ENCODE assay signal across 8 cellular contexts in the genomic region with DNA sequence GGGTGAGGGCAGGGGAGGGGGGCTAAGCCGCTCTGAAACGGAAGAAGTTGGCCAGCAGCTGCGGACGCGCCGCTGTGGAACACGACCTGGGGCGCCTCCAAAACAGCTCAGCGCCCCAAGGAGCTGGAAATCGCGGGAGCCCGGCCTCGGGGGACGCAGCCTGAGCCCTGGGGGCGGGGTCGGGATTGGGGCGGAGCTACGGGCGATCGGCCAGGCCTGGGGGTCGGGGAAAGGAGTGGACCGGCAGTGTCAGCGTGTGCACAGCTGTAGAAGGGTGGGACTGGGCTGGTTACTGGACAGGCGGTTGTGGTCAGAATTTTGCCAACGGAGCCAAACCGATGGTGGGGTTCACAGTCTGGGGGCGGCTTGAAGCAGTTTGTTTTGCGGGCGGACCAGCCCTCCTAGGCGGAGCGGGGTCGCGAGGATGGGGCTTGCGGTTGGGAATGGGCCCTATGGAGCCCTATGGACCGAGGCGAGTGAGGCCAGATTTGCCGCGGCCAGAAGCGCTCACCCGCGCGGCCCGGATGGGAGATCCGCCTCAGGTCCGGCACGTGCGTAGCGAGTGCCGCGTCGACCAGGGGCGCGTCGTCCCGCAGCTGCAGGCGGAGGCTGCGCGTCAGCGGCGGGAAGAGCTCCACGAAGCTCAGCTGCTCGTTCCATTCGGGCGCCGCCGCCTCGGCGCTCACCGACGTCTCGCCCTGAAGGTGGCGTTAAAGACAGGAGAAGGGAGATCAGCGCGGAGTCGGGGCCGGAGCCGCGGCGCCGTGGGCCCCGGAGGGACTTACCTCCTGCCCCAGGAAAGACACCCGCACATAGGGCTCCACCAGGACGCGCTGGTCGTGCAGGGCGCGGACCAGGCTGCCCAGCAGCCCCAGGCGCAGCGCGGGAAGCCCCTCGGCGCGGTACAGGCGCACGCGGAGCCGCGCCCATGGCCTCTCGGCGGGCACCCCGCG. TPM values are rescaled to one million over a fixed set of nuclear protein-coding genes. Genes with fewer than 3 reads are reported as not detected.
DNase-seq lines count a peak whose midpoint lies in the region; ATAC-seq and TF ChIP-seq lines count a peak whose summit lies in the region.

No MANE protein-coding gene starts in this region.

- DNase-seq in AG20443 (ENCODE audit: low spot score) = peak; percentile 86
- peak; percentile 72 for DNase-seq in NOMO-1 treated with DMSO at 0.1 percent for 48 hours (lab: John Stamatoyannopoulos, UW; ENCODE audit: unreplicated experiment)
- DNase-seq in activated T-cell treated with anti-CD3 and anti-CD28 coated beads, Interleukin-2, amount 50 U/mL, for 24 hours = peak; percentile 85
- no peak for DNase-seq in esophagus squamous epithelium (lab: John Stamatoyannopoulos, UW)
- DNase-seq in naive thymus-derived CD8-positive, alpha-beta T cell = peak; percentile 66 to 87 (median 74)
- DNase-seq in stimulated activated effector memory CD8-positive, alpha-beta T cell treated with anti-CD3 and anti-CD28 coated beads, Interleukin-12 subunit alpha, Interleukin-12 subunit beta, amount 100 ng/mL, for 72 hours (ENCODE audit: low spot score in 2 of 2) = peak; percentile 59 to 81

- H3K27ac Mint-ChIP-seq in activated T-cell treated with anti-CD3 and anti-CD28 coated beads, Interleukin-2, amount 50 U/mL, for 24 hours = peak overlapping the region; percentile 20
- peak overlapping the region in 4 of 10 donors; percentile 44 to 85 (median 62) for H3K27ac Mint-ChIP-seq in naive thymus-derived CD8-positive, alpha-beta T cell
- no peak overlapping the region for H3K27ac Mint-ChIP-seq in stimulated activated effector memory CD8-positive, alpha-beta T cell treated with anti-CD3 and anti-CD28 coated beads, Interleukin-12 subunit alpha, Interleukin-12 subunit beta, amount 100 ng/mL, for 72 hours

- no peak overlapping the region for H3K4me3 ChIP-seq in HEK293 (ENCODE audit: low read depth, low read length)
- peak overlapping the region; percentile 33 to 74 (median 44) for H3K4me3 ChIP-seq in esophagus squamous epithelium

- peak in 1 of 4 donors; percentile 7 for TF ChIP-seq POLR2A in esophagus squamous epithelium (IDR thresholded peaks at IDR 0.05)

- H3K36me3 ChIP-seq in HEK293 (ENCODE audit: control insufficient read depth in 2 of 2, insufficient read depth in 1 of 2, low read length in 2 of 2) = no peaks in the 10 kb centered on the region
- no peaks in the 10 kb centered on the region for H3K36me3 ChIP-seq in esophagus squamous epithelium

- H3K27ac ChIP-seq in HEK293 (ENCODE audit: extremely low read depth, low read depth, low read length) (no peak overlapping the region; the same call in 1 of the 2 replicates), esophagus squamous epithelium (peak overlapping the region in 3 of 4 donors; percentile 1 to 49 (median 20))

- H3K4me3 Mint-ChIP-seq in activated T-cell treated with anti-CD3 and anti-CD28 coated beads, Interleukin-2, amount 50 U/mL, for 24 hours = peak overlapping the region; percentile 69
- peak overlapping the region; percentile 74 to 86 (median 82) for H3K4me3 Mint-ChIP-seq in naive thymus-derived CD8-positive, alpha-beta T cell
- H3K4me3 Mint-ChIP-seq in stimulated activated effector memory CD8-positive, alpha-beta T cell treated with anti-CD3 and anti-CD28 coated beads, Interleukin-12 subunit alpha, Interleukin-12 subunit beta, amount 100 ng/mL, for 72 hours = peak overlapping the region; percentile 74

- WGBS in esophagus squamous epithelium, 2 donors = 0 to 3% methylated on average over 6 to 26 of the region's 102 CpGs

- H3K9me3 Mint-ChIP-seq in activated T-cell treated with anti-CD3 and anti-CD28 coated beads, Interleukin-2, amount 50 U/mL, for 24 hours = no peaks in the 10 kb centered on the region
- no peaks in the 10 kb centered on the region for H3K9me3 Mint-ChIP-seq in naive thymus-derived CD8-positive, alpha-beta T cell
- H3K9me3 Mint-ChIP-seq in stimulated activated effector memory CD8-positive, alpha-beta T cell treated with anti-CD3 and anti-CD28 coated beads, Interleukin-12 subunit alpha, Interleukin-12 subunit beta, amount 100 ng/mL, for 72 hours = no peaks in the 10 kb centered on the region

- peaks cover 44% of the 10 kb centered on the region for H3K27me3 Mint-ChIP-seq in activated T-cell treated with anti-CD3 and anti-CD28 coated beads, Interleukin-2, amount 50 U/mL, for 24 hours
- peaks cover 3 to 25% (median 7%) of the 10 kb centered on the region in 5 donors for H3K27me3 Mint-ChIP-seq in naive thymus-derived CD8-positive, alpha-beta T cell

- intact Hi-C loops in esophagus squamous epithelium (cut with DNase I) = no loop called here

- no peaks in the 10 kb centered on the region for H3K4me1 ChIP-seq in HEK293 (ENCODE audit: control insufficient read depth, insufficient read depth, low read length)
- peaks cover 15 to 21% (median 17%) of the 10 kb centered on the region in 3 donors for H3K4me1 ChIP-seq in esophagus squamous epithelium

- peaks cover 0 to 62% (median 3%) of the 10 kb centered on the region in 4 donors for H3K27me3 ChIP-seq in esophagus squamous epithelium

- H3K36me3 Mint-ChIP-seq in activated T-cell treated with anti-CD3 and anti-CD28 coated beads, Interleukin-2, amount 50 U/mL, for 24 hours (ENCODE audit: low read depth) = no peaks in the 10 kb centered on the region
- no peaks in the 10 kb centered on the region for H3K36me3 Mint-ChIP-seq in naive thymus-derived CD8-positive, alpha-beta T cell
- H3K36me3 Mint-ChIP-seq in stimulated activated effector memory CD8-positive, alpha-beta T cell treated with anti-CD3 and anti-CD28 coated beads, Interleukin-12 subunit alpha, Interleukin-12 subunit beta, amount 100 ng/mL, for 72 hours = no peaks in the 10 kb centered on the region

- peak; percentile 91 to 96 for ATAC-seq in naive thymus-derived CD8-positive, alpha-beta T cell
- ATAC-seq in stimulated activated effector memory CD8-positive, alpha-beta T cell treated with anti-CD3 and anti-CD28 coated beads, Interleukin-12 subunit alpha, Interleukin-12 subunit beta, amount 100 ng/mL, for 72 hours = peak; percentile 88
- ATAC-seq in HG02938 (IDR thresholded peaks at IDR 0.05; ENCODE audit: unreplicated experiment) = no peak

- H3K9me3 ChIP-seq in HEK293 (ENCODE audit: control insufficient read depth, insufficient read depth, low read depth, low read length) (no peaks in the 10 kb centered on the region), esophagus squamous epithelium (no peaks in the 10 kb centered on the region)

- H3K4me1 Mint-ChIP-seq in activated T-cell treated with anti-CD3 and anti-CD28 coated beads, Interleukin-2, amount 50 U/mL, for 24 hours (ENCODE audit: low read depth) = peaks cover 8% of the 10 kb centered on the region
- H3K4me1 Mint-ChIP-seq in naive thymus-derived CD8-positive, alpha-beta T cell = peaks cover 1 to 17% (median 14%) of the 10 kb centered on the region in 4 donors
- H3K4me1 Mint-ChIP-seq in stimulated activated effector memory CD8-positive, alpha-beta T cell treated with anti-CD3 and anti-CD28 coated beads, Interleukin-12 subunit alpha, Interleukin-12 subunit beta, amount 100 ng/mL, for 72 hours = peaks cover 12% of the 10 kb centered on the region

- POLR2A ChIA-PET in HEK293 (lab: Yijun Ruan, JAX) = interaction anchor here (0.7 to 1.5 kb wide), 2 partner anchors 18 to 63 kb away, joined by 4 to 5 read pairs; no protein-coding TSS in a partner anchor
- POLR2A ChIA-PET in naive thymus-derived CD8-positive, alpha-beta T cell (lab: Charles Lee) = interaction anchor here (0.5 to 2.2 kb wide), 7 partner anchors 15 to 537 kb away, joined by 3 to 7 read pairs (median 4); partner anchors contain the start of genes NFS1, RBM39, ROMO1 and SPAG4

- CTCF ChIA-PET in HEK293 (lab: Yijun Ruan, JAX) = interaction anchor here (0.6 to 1.1 kb wide), 6 partner anchors 11 to 368 kb away, joined by 3 to 4 read pairs (median 3); no protein-coding TSS in a partner anchor

- TF ChIP-seq CTCF in HEK293 (tag by site-specific recombination; IDR thresholded peaks at IDR 0.05) (no peak), esophagus squamous epithelium (IDR thresholded peaks at IDR 0.05) (peak in 5 of 6 experiments; percentile 22 to 57 (median 41))

TF ChIP-seq in HEK293, 187 proteins besides CTCF, POLR2A, EP300 and RAD21:
- TF ChIP-seq ZBTB20 (tag by site-specific recombination; IDR thresholded peaks at IDR 0.05) (no peak), ZNF121 (tag by site-specific recombination; IDR thresholded peaks at IDR 0.05) (no peak)
- TF ChIP-seq, protein P1, sequence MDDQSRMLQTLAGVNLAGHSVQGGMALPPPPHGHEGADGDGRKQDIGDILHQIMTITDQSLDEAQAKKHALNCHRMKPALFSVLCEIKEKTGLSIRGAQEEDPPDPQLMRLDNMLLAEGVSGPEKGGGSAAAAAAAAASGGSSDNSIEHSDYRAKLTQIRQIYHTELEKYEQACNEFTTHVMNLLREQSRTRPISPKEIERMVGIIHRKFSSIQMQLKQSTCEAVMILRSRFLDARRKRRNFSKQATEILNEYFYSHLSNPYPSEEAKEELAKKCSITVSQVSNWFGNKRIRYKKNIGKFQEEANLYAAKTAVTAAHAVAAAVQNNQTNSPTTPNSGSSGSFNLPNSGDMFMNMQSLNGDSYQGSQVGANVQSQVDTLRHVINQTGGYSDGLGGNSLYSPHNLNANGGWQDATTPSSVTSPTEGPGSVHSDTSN (CRISPR knock-in tag; IDR thresholded peaks at IDR 0.05) = peak; percentile 68; the same call in 1 of the 2 replicates

RNA-seq across cellular contexts. Expression of gene SPAG4, which starts 14.3 kb away (rescaled TPM):
- 1 to 10 TPM in 2 of 4 donors, under 1 TPM in 2; 0.44 to 4.8 (median 2.6) TPM for total RNA-seq in esophagus squamous epithelium
- total RNA-seq in naive thymus-derived CD8-positive, alpha-beta T cell = under 1 TPM; 0.47 to 0.74 TPM
- 1 to 10 TPM in 1 of 3 donors, under 1 TPM in 2; 0.19 to 1.2 (median 0.30) TPM for polyA plus RNA-seq in naive thymus-derived CD8-positive, alpha-beta T cell

RNA-seq across cellular contexts. Expression of gene ERGIC3, which starts 59.4 kb away (rescaled TPM):
- total RNA-seq in esophagus squamous epithelium = 100 to 1,000 TPM; 121 to 260 (median 189) TPM
- total RNA-seq in naive thymus-derived CD8-positive, alpha-beta T cell = 100 to 1,000 TPM; 146 to 149 TPM
- 100 to 1,000 TPM; 129 to 150 (median 149) TPM for polyA plus RNA-seq in naive thymus-derived CD8-positive, alpha-beta T cell
